10 cellular contexts compared by ENCODE assay signal in the genomic region with DNA sequence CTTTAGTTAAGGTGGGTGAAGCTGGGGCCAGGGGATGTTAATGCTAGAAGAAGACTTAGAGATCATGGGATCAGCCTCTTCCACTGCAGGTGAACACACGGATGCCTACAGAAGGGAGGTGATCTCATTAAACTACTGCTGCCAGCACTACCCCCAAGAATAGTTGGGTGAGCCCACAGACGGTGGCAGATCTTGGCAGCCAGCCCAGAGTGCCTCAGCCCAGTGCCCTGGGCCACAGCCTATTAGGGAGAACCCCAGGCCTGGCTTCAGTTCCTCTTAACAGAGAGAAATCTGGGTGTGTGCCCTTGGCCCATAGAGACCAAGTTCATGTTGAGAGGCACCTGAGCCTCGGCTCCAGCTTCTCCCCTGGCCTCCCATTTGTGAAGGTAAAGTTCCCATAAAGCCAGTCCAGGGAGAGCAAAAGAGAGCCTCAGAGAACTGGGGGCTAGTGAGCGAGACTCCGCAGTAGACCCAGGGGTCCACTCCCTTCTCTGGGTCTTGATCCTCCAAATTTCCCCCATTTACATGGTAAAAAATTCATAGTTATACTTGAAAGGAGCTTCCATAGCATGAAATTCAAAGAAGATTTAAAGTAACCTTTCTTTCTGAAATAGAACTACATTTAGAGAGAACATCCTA.
A peak's percentile ranks its signal among the peaks of the same experiment; 100 is the strongest.
DNase-seq lines count a peak whose midpoint lies in the region; ATAC-seq and TF ChIP-seq lines count a peak whose summit lies in the region.
"Had no signal": no experiment of that assay in that cellular context is flagged by ENCODE, and none has a peak within 500 bp of the region (broad histone marks: within the 10 kb centered on the region; RNA-seq: fewer than 3 reads in every experiment).

No MANE protein-coding gene starts in this region.

- in situ Hi-C loops in KBM-7 (cut with MboI; ENCODE audit: low pct_unique_long_range_greater_than_20kb, low sequenced_read_pairs), result no loop called here

- no peaks in the 10 kb centered on the region for H3K27me3 Mint-ChIP-seq in T-cell

- intact Hi-C loops in esophagus squamous epithelium (cut with DNase I), result no loop called here

- no peaks in the 10 kb centered on the region for H3K9me3 ChIP-seq in esophagus squamous epithelium
- H3K9me3 ChIP-seq in upper lobe of left lung, result no peaks in the 10 kb centered on the region

- peak in 31 of 34 experiments; percentile 22 to 68 (median 43) for DNase-seq in T-cell
- peak; percentile 30 for DNase-seq in esophagus squamous epithelium (lab: John Stamatoyannopoulos, UW)
- DNase-seq in upper lobe of left lung, result peak; percentile 65 to 66
- no peak for DNase-seq in NCI-H2081 (lab: John Stamatoyannopoulos, UW)
- DNase-seq in KBM-7, result no peak
- DNase-seq: natural killer cell had no signal

- peak; percentile 48 for ATAC-seq in GM18861 (IDR thresholded peaks at IDR 0.05; ENCODE audit: unreplicated experiment)
- peak; percentile 66 for ATAC-seq in HG02798 (IDR thresholded peaks at IDR 0.05; ENCODE audit: poor library complexity, unreplicated experiment)
- peak; percentile 35 to 61 (median 59) for ATAC-seq in T-cell (replicated peaks in 1 of 4)
- ATAC-seq in upper lobe of left lung (ENCODE audit: low FRiP score in 2 of 2), result peak; percentile 58 to 68
- no peak for ATAC-seq in GM21515 (IDR thresholded peaks at IDR 0.05; ENCODE audit: unreplicated experiment)

- H3K27ac Mint-ChIP-seq in T-cell, result peak overlapping the region; percentile 82 to 83
- H3K27ac Mint-ChIP-seq: brain, natural killer cell had no signal

- H3K4me3 ChIP-seq in esophagus squamous epithelium (no peak overlapping the region), upper lobe of left lung (no peak overlapping the region)

- CTCF ChIA-PET in T-cell (lab: Charles Lee), result no interaction called here

- H3K4me1 Mint-ChIP-seq in T-cell, result peaks cover 51 to 85% (median 63%) of the 10 kb centered on the region in 3 donors
- H3K4me1 Mint-ChIP-seq: brain had no signal

- H3K4me3 Mint-ChIP-seq in T-cell, result no peak overlapping the region
- H3K4me3 Mint-ChIP-seq: brain, natural killer cell had no signal

- peaks cover 0 to 4% (median 4%) of the 10 kb centered on the region in 3 donors for H3K9me3 Mint-ChIP-seq in T-cell
- H3K9me3 Mint-ChIP-seq: natural killer cell had no signal

- POLR2A ChIA-PET in T-cell (lab: Charles Lee), result no interaction called here

- H3K36me3 ChIP-seq in esophagus squamous epithelium, result no peaks in the 10 kb centered on the region
- no peaks in the 10 kb centered on the region for H3K36me3 ChIP-seq in upper lobe of left lung

- H3K27ac ChIP-seq in esophagus squamous epithelium (no peak overlapping the region), upper lobe of left lung (no peak overlapping the region)

- no peak for TF ChIP-seq EP300 in upper lobe of left lung (IDR thresholded peaks at IDR 0.05)

- 38 to 46% methylated on average over 5 of the region's 5 CpGs for WGBS in esophagus squamous epithelium, 2 donors
- 76% methylated on average over 3 to 5 of the region's 5 CpGs for WGBS in upper lobe of left lung, 2 donors

- TF ChIP-seq POLR2A in esophagus squamous epithelium (IDR thresholded peaks at IDR 0.05), result no peak
- TF ChIP-seq POLR2A in upper lobe of left lung (IDR thresholded peaks at IDR 0.05), result no peak

- peaks cover 0 to 4% (median 0%) of the 10 kb centered on the region in 4 donors for H3K27me3 ChIP-seq in esophagus squamous epithelium
- no peaks in the 10 kb centered on the region for H3K27me3 ChIP-seq in upper lobe of left lung

- H3K4me1 ChIP-seq in esophagus squamous epithelium, result peaks cover 0 to 2% (median 0%) of the 10 kb centered on the region in 3 donors
- peaks cover 0 to 4% (median under 1%) of the 10 kb centered on the region in 4 donors for H3K4me1 ChIP-seq in upper lobe of left lung

- peaks cover 3% of the 10 kb centered on the region for H3K36me3 Mint-ChIP-seq in T-cell
- H3K36me3 Mint-ChIP-seq: brain, natural killer cell had no signal

- TF ChIP-seq CTCF in esophagus squamous epithelium (IDR thresholded peaks at IDR 0.05) (no peak), upper lobe of left lung (IDR thresholded peaks at IDR 0.05) (no peak)

Comparison
In these comparisons a context has a peak if more than half of its experiments do, and no peak if none do; other contexts are left out.
1. DNase-seq: peak in T-cell (31 of 34), esophagus squamous epithelium (single experiment) and upper lobe of left lung (2 of 2); none in NCI-H2081 (0 of 2) and KBM-7 (single experiment).